30 cellular contexts compared by ENCODE assay signal in the genomic region with DNA sequence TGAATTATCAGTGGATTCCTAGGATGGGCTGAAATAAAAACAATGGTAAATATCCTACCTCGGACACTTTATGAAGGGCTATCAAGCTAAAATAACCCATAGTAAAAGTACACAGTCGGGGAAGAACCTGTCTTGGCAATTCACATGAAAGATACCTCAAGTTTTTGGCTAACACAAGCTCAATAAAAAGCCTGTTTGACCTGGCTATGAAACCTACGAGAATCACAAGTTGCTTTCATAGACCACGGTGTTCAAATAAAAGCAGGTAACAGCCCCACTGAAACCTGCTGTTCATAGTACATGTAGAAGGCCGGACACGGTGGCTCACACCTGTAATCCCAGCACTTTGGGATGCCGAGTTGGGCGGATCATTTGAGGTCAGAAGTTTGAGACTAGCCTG.
"Had no signal": no experiment of that assay in that cellular context is flagged by ENCODE, and none has a peak within 500 bp of the region (broad histone marks: within the 10 kb centered on the region; RNA-seq: fewer than 3 reads in every experiment).

No MANE protein-coding gene starts in this region.

- H3K36me3 ChIP-seq: left ventricle myocardium inferior, neural progenitor cell, neutrophil, ovary, stomach, thyroid gland, transverse colon, upper lobe of right lung had no signal

- H3K4me3 ChIP-seq: left ventricle myocardium inferior, lung, neural progenitor cell, ovary, skin epidermis, stomach, testis, thyroid gland, transverse colon, upper lobe of right lung had no signal

- ATAC-seq: natural killer cell; right cardiac atrium; sciatic nerve; stimulated activated naive B cell treated with anti-CD40 and anti-IgM and Interleukin-4, amounts not matched to agents 10 μg/mL and 1 μg/mL and 100 μg/mL, for 72 hours; stimulated activated naive CD8-positive, alpha-beta T cell treated with anti-CD3 and anti-CD28 coated beads, Interleukin-15, Interleukin-2, amounts not matched to agents 100 U/mL and 50 U/mL, for 24 hours; upper lobe of right lung had no signal

- H3K4me1 ChIP-seq: neural progenitor cell, testis, upper lobe of right lung had no signal

- H3K27me3 Mint-ChIP-seq: naive B cell; progenitor cell of endocrine pancreas; stimulated activated naive B cell treated with anti-CD40 and anti-IgM and Interleukin-4, amounts not matched to agents 10 μg/mL and 1 μg/mL and 100 μg/mL, for 72 hours had no signal

- H3K27me3 ChIP-seq: neural progenitor cell, neutrophil, ovary, stomach, testis, thyroid gland, transverse colon, upper lobe of right lung had no signal

- H3K9me3 Mint-ChIP-seq: naive B cell; natural killer cell; stimulated activated naive B cell treated with anti-CD40 and anti-IgM and Interleukin-4, amounts not matched to agents 10 μg/mL and 1 μg/mL and 100 μg/mL, for 72 hours had no signal

- H3K27ac ChIP-seq: left ventricle myocardium inferior, neural progenitor cell, neutrophil, ovary, skin epidermis, stomach, testis, thyroid gland, transverse colon, upper lobe of right lung had no signal

- H3K4me3 Mint-ChIP-seq: mesothelial cell of epicardium; natural killer cell; nephron progenitor cell; neural progenitor cell; stimulated activated naive B cell treated with anti-CD40 and anti-IgM and Interleukin-4, amounts not matched to agents 10 μg/mL and 1 μg/mL and 100 μg/mL, for 72 hours had no signal

- DNase-seq: hippocampal formation; kidney; left ventricle myocardium inferior; mesendoderm; naive B cell; natural killer cell; nephron progenitor cell; occipital lobe; ovary; retina; right cardiac atrium; stimulated activated CD4-positive, alpha-beta T cell treated with anti-CD3 and anti-CD28 coated beads, Interleukin-12 subunit alpha, Interleukin-12 subunit beta, amount 100 ng/mL, for 4 hours; stimulated activated CD4-positive, alpha-beta T cell treated with anti-CD3 and anti-CD28 coated beads, Interleukin-15, amount 100 ng/mL, for 24 hours; stimulated activated CD4-positive, alpha-beta T cell treated with anti-CD3 and anti-CD28 coated beads, Interleukin-2, amount 100 ng/mL, for 24 hours; stimulated activated CD4-positive, alpha-beta T cell treated with anti-CD3 and anti-CD28 coated beads, Interleukin-4, amount 100 ng/mL, for 1 hour; stimulated activated naive B cell treated with anti-CD40 and anti-IgM and Interleukin-4, amounts not matched to agents 10 μg/mL and 1 μg/mL and 100 μg/mL, for 72 hours; stimulated activated naive CD8-positive, alpha-beta T cell treated with anti-CD3 and anti-CD28 coated beads, Interleukin-15, Interleukin-2, amounts not matched to agents 100 U/mL and 50 U/mL, for 24 hours; stomach; testis; thyroid gland; transverse colon; upper lobe of right lung had no signal

- H3K27ac Mint-ChIP-seq: mesothelial cell of epicardium; naive B cell; nephron progenitor cell; neural progenitor cell; progenitor cell of endocrine pancreas; stimulated activated naive B cell treated with anti-CD40 and anti-IgM and Interleukin-4, amounts not matched to agents 10 μg/mL and 1 μg/mL and 100 μg/mL, for 72 hours had no signal

- H3K9me3 ChIP-seq: left ventricle myocardium inferior, neutrophil, ovary, stomach, testis, thyroid gland, transverse colon, upper lobe of right lung had no signal

- H3K36me3 Mint-ChIP-seq: mesothelial cell of epicardium, naive B cell, natural killer cell had no signal

- H3K4me1 Mint-ChIP-seq: nephron progenitor cell, neural progenitor cell had no signal

- FAIRE-seq: kidney, urothelium cell line had no signal
